22 cellular contexts compared by ENCODE assay signal in the genomic region with DNA sequence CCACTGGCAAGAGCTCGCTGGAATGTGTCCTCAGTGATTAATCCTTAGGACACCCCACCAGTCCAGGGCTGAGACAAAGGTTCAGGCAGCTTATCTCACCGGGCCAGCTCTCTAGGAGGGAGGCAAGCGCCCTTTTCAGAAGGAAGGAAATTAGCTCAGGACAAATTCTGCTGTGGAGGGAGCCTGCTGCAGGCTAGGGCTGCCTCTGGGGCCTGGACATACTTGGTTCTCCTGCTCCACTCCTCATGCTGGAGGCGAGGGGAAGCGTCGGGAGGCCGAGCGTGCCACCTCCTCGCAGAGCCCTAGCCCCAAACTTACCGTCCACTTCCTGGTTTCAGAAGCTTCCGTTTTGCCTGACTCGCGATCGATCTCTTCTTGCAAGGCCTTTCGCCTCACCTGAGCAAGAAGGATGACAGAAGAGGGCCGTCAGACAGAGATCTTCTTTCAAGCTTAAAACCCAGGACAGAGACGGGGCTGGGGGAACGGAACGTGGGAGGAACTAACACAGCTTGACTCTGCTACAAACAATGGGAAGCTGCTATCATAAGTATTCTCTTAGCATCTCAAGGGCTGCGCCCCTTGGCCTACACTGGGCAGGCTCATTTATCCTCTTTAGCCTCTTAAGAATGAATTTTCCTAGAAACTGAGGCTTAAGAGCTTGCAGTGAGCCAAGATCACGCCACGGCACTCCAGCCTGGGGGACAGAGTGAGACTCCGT. TPM values are rescaled to one million over a fixed set of nuclear protein-coding genes. Genes with fewer than 3 reads are reported as not detected.
DNase-seq lines count a peak whose midpoint lies in the region; ATAC-seq and TF ChIP-seq lines count a peak whose summit lies in the region.
"Had no signal": no experiment of that assay in that cellular context is flagged by ENCODE, and none has a peak within 500 bp of the region (broad histone marks: within the 10 kb centered on the region; RNA-seq: fewer than 3 reads in every experiment).

No MANE protein-coding gene starts in this region.

- H3K4me1 Mint-ChIP-seq in natural killer cell = peaks cover 8 to 20% of the 10 kb centered on the region in 2 donors

- 65 to 75% (median 72%) methylated on average over 23 of the region's 23 CpGs for WGBS in heart left ventricle, 4 donors
- 78 to 81% methylated on average over 23 of the region's 23 CpGs for WGBS in lung, 2 donors
- 67 to 88% methylated on average over 22 to 23 of the region's 23 CpGs for WGBS in upper lobe of left lung, 2 donors

- H3K27me3 Mint-ChIP-seq in natural killer cell (ENCODE audit: low read depth in 2 of 2) = no peaks in the 10 kb centered on the region
- H3K27me3 Mint-ChIP-seq: activated CD4-positive, alpha-beta T cell treated with anti-CD3 and anti-CD28 coated beads for 36 hours; activated naive CD4-positive, alpha-beta T cell treated with anti-CD3 and anti-CD28 coated beads, Interleukin-2, amount 50 U/mL, for 24 hours; stimulated activated memory B cell treated with anti-CD40 and anti-IgM and Interleukin-4, amounts not matched to agents 10 μg/mL and 1 μg/mL and 100 μg/mL, for 72 hours had no signal

- peaks cover 11% of the 10 kb centered on the region for H3K36me3 Mint-ChIP-seq in natural killer cell

- H3K4me3 Mint-ChIP-seq in natural killer cell = no peak overlapping the region
- H3K4me3 Mint-ChIP-seq: activated CD4-positive, alpha-beta T cell treated with anti-CD3 and anti-CD28 coated beads for 36 hours; activated naive CD4-positive, alpha-beta T cell treated with anti-CD3 and anti-CD28 coated beads, Interleukin-2, amount 50 U/mL, for 24 hours; stimulated activated memory B cell treated with anti-CD40 and anti-IgM and Interleukin-4, amounts not matched to agents 10 μg/mL and 1 μg/mL and 100 μg/mL, for 72 hours had no signal

- peaks cover 0 to 81% (median 44%) of the 10 kb centered on the region in 9 donors for H3K36me3 ChIP-seq in heart left ventricle
- peaks cover 7 to 58% of the 10 kb centered on the region in 2 donors for H3K36me3 ChIP-seq in lung (ENCODE audit: control insufficient read depth in 2 of 2, insufficient read depth in 2 of 2, low read length in 2 of 2)
- peaks cover 0 to 79% (median 26%) of the 10 kb centered on the region in 4 donors for H3K36me3 ChIP-seq in upper lobe of left lung
- H3K36me3 ChIP-seq: uterus had no signal

- no peak for TF ChIP-seq POLR2A in heart left ventricle (IDR thresholded peaks at IDR 0.05)
- TF ChIP-seq POLR2A in upper lobe of left lung (IDR thresholded peaks at IDR 0.05) = no peak

- H3K4me3 ChIP-seq in heart left ventricle (peak overlapping the region in 2 of 12 donors; percentile 1 to 2), lung (no peak overlapping the region), upper lobe of left lung (no peak overlapping the region)
- H3K4me3 ChIP-seq: BLaER1 treated with 17β-estradiol and CSF1 and Interleukin-3, amounts not matched to agents 10 nM and 100 nM; uterus had no signal

- no peak for TF ChIP-seq EP300 in upper lobe of left lung (IDR thresholded peaks at IDR 0.05)

- H3K4me1 ChIP-seq in heart left ventricle (peaks cover 4 to 37% (median 20%) of the 10 kb centered on the region in 12 donors), lung (ENCODE audit: control insufficient read depth in 2 of 2, insufficient read depth in 2 of 2, low read length in 2 of 2) (peaks cover 0 to 5% of the 10 kb centered on the region in 2 donors), upper lobe of left lung (peaks cover 0 to 16% (median 2%) of the 10 kb centered on the region in 4 donors)
- H3K4me1 ChIP-seq: uterus had no signal

- DNase-seq in Right ventricle myocardium superior (no peak), Right ventricle myocardium inferior (ENCODE audit: missing footprints) (no peak), heart left ventricle (no peak), lung (ENCODE audit: low spot score) (no peak), upper lobe of left lung (no peak), NCI-H446 (lab: John Stamatoyannopoulos, UW) (no peak), natural killer cell (no peak), amniotic stem cell (lab: John Stamatoyannopoulos, UW) (no peak)
- DNase-seq: activated CD4-positive, alpha-beta T cell treated with anti-CD3 and anti-CD28 coated beads for 36 hours; brain microvascular endothelial cell; DMS 273 treated with DMSO at 0.1 percent for 48 hours; GOT3; midbrain; MM.1S; NCI-H1930; NCI-H524 treated with DMSO at 0.1 percent for 48 hours; occipital lobe; T-helper 9 cell; uterus had no signal

- TF ChIP-seq CTCF in heart left ventricle (IDR thresholded peaks at IDR 0.05) (no peak), lung (IDR thresholded peaks at IDR 0.05; ENCODE audit: control extremely low read depth, extremely low read depth) (no peak), upper lobe of left lung (IDR thresholded peaks at IDR 0.05) (no peak), natural killer cell (IDR thresholded peaks at IDR 0.05) (no peak)

- H3K27ac Mint-ChIP-seq in natural killer cell = no peak overlapping the region
- H3K27ac Mint-ChIP-seq: activated CD4-positive, alpha-beta T cell treated with anti-CD3 and anti-CD28 coated beads for 36 hours; activated naive CD4-positive, alpha-beta T cell treated with anti-CD3 and anti-CD28 coated beads, Interleukin-2, amount 50 U/mL, for 24 hours; stimulated activated memory B cell treated with anti-CD40 and anti-IgM and Interleukin-4, amounts not matched to agents 10 μg/mL and 1 μg/mL and 100 μg/mL, for 72 hours had no signal

- no peaks in the 10 kb centered on the region for H3K9me3 Mint-ChIP-seq in natural killer cell
- H3K9me3 Mint-ChIP-seq: activated naive CD4-positive, alpha-beta T cell treated with anti-CD3 and anti-CD28 coated beads, Interleukin-2, amount 50 U/mL, for 24 hours; stimulated activated memory B cell treated with anti-CD40 and anti-IgM and Interleukin-4, amounts not matched to agents 10 μg/mL and 1 μg/mL and 100 μg/mL, for 72 hours had no signal

- no peaks in the 10 kb centered on the region for H3K9me3 ChIP-seq in heart left ventricle
- no peaks in the 10 kb centered on the region for H3K9me3 ChIP-seq in lung (ENCODE audit: control insufficient read depth in 2 of 2, insufficient read depth in 1 of 2, low read length in 1 of 2)
- H3K9me3 ChIP-seq in upper lobe of left lung = no peaks in the 10 kb centered on the region
- H3K9me3 ChIP-seq: BLaER1 treated with 17β-estradiol and CSF1 and Interleukin-3, amounts not matched to agents 10 nM and 100 nM; uterus had no signal

- ATAC-seq in Right ventricle myocardium superior (ENCODE audit: poor library complexity) (peak; percentile 48), Right ventricle myocardium inferior (no peak), heart left ventricle (peak; percentile 46 to 71 (median 68)), lung (ENCODE audit: insufficient read depth, low FRiP score) (no peak), upper lobe of left lung (ENCODE audit: low FRiP score in 2 of 2) (no peak), natural killer cell (no peak)
- ATAC-seq: activated CD4-positive, alpha-beta T cell treated with anti-CD3 and anti-CD28 coated beads for 36 hours; stimulated activated memory B cell treated with anti-CD40 and anti-IgM and Interleukin-4, amounts not matched to agents 10 μg/mL and 1 μg/mL and 100 μg/mL, for 72 hours had no signal

- intact Hi-C loops in Right ventricle myocardium superior (cut with DNase I) = no loop called here
- intact Hi-C loops in Right ventricle myocardium inferior (cut with DNase I) = loop anchor here (10.0 kb wide), 1 partner anchor 94 kb away; no protein-coding TSS in a partner anchor
- intact Hi-C loops in heart left ventricle (cut with DNase I) = loop anchor here in 3 of 10 donors (10.0 kb wide), 3 partner anchors 94 to 174 kb away; a partner anchor contains a TSS
- intact Hi-C loops in natural killer cell (cut with micrococcal nuclease) = no loop called here

- H3K27ac ChIP-seq in heart left ventricle (peak overlapping the region; percentile 55 to 80 (median 69)), lung (ENCODE audit: low read depth in 1 of 2, low read length in 1 of 2) (peak overlapping the region; percentile 27 to 56), upper lobe of left lung (peak overlapping the region in 3 of 4 donors; percentile 38 to 63 (median 44))
- H3K27ac ChIP-seq: brain microvascular endothelial cell, uterus had no signal

- H3K27me3 ChIP-seq in heart left ventricle (no peaks in the 10 kb centered on the region), lung (ENCODE audit: control insufficient read depth, insufficient read depth) (no peaks in the 10 kb centered on the region), upper lobe of left lung (no peaks in the 10 kb centered on the region)
- H3K27me3 ChIP-seq: BLaER1 treated with 17β-estradiol and CSF1 and Interleukin-3, amounts not matched to agents 10 nM and 100 nM; brain microvascular endothelial cell; uterus had no signal

RNA-seq across cellular contexts. Expression of a gene that starts 7.7 kb away (rescaled TPM):
- total RNA-seq in Right ventricle myocardium superior = 6.2 TPM
- 8.4 TPM for total RNA-seq in Right ventricle myocardium inferior
- 10 to 100 TPM in 1 of 9 donors, 1 to 10 TPM in 8; 6.3 to 11.5 (median 7.9) TPM for total RNA-seq in heart left ventricle
- 10 to 100 TPM in 1 of 2 donors, 1 to 10 TPM in 1; 9.1 to 12.1 TPM for polyA plus RNA-seq in heart left ventricle
- total RNA-seq in lung = 10 to 100 TPM; 12.7 to 14.7 TPM
- polyA plus RNA-seq in lung = 10 to 100 TPM; 11.7 to 14.2 TPM
- 10 to 100 TPM in 4 of 6 donors, 1 to 10 TPM in 2; 4.4 to 23.3 (median 12.1) TPM for total RNA-seq in upper lobe of left lung
- 1 to 10 TPM; 5.6 to 8.0 (median 6.9) TPM for total RNA-seq in natural killer cell

RNA-seq across cellular contexts. Expression of a gene that starts 7.7 kb away (rescaled TPM):
- total RNA-seq in Right ventricle myocardium superior (6.5 TPM), Right ventricle myocardium inferior (5.2 TPM), heart left ventricle (10 to 100 TPM in 3 of 9 donors, 1 to 10 TPM in 6; 5.7 to 17.4 (median 9.0) TPM), lung (10 to 100 TPM; 26.6 to 27.0 TPM), upper lobe of left lung (10 to 100 TPM in 5 of 6 donors, 1 to 10 TPM in 1; 9.3 to 50.3 (median 18.3) TPM), natural killer cell (1 to 10 TPM in 1 of 3 donors, under 1 TPM in 2; 0.38 to 1.8 (median 0.68) TPM)
- polyA plus RNA-seq in heart left ventricle (1 to 10 TPM; 5.6 to 9.6 TPM), lung (10 to 100 TPM; 12.7 to 14.1 TPM)

Comparison
In these comparisons a context has a peak if more than half of its experiments do, and no peak if none do; other contexts are left out.
1. ATAC-seq: peak in Right ventricle myocardium superior (single experiment) and heart left ventricle (4 of 4); none in Right ventricle myocardium inferior (single experiment), lung (single experiment), upper lobe of left lung (0 of 2) and natural killer cell (0 of 3).
2. Peak in every context shown above with its lines, with median percentiles within 50 percentile points of each other: H3K27ac ChIP-seq.